In genomic region chr13:97975851-97976550, GRCh38 we compare ENCODE assay signal across 8 cellular contexts. TPM values are rescaled to one million over a fixed set of nuclear protein-coding genes. Genes with fewer than 3 reads are reported as not detected.
DNase-seq lines count a peak whose midpoint lies in the region; ATAC-seq, FAIRE-seq and TF ChIP-seq lines count a peak whose summit lies in the region.

No MANE protein-coding gene starts in this region.

- H3K4me1 Mint-ChIP-seq in Calu3 (ENCODE audit: low read depth, unreplicated experiment) (no peaks in the 10 kb centered on the region), endodermal cell (peaks cover 18% of the 10 kb centered on the region)

- CTCF ChIA-PET in Calu3 (lab: Charles Lee), result no interaction called here

- no peaks in the 10 kb centered on the region for H3K36me3 ChIP-seq in endodermal cell (ENCODE audit: control insufficient read depth, insufficient read depth, low read length)

- peak overlapping the region; percentile 81 for H3K4me3 ChIP-seq in endodermal cell (ENCODE audit: low read length)

- FAIRE-seq in HTR-8/SVneo (lab: Jason Lieb, UNC), result peak; percentile 46

- DNase-seq in Calu3 (peak; percentile 78), HTR-8/SVneo (ENCODE audit: insufficient read length, low spot score) (peak; percentile 81), NOMO-1 treated with DMSO at 0.1 percent for 48 hours (lab: John Stamatoyannopoulos, UW; ENCODE audit: unreplicated experiment) (peak; percentile 84), endodermal cell (peak; percentile 95), mesenteric fat pad (ENCODE audit: low spot score) (peak; percentile 95)
- DNase-seq in activated CD8-positive, alpha-beta memory T cell treated with anti-CD3 and anti-CD28 coated beads, Interleukin-2, amount 50 U/mL, for 24 hours (ENCODE audit: extremely low read depth), result peak; percentile 66
- peak; percentile 84 for DNase-seq in stimulated activated CD8-positive, alpha-beta memory T cell treated with anti-CD3 and anti-CD28 coated beads, Interleukin-15, amount 100 ng/mL, for 24 hours (ENCODE audit: low read depth)

- H3K27me3 Mint-ChIP-seq in Calu3 (ENCODE audit: unreplicated experiment) (no peaks in the 10 kb centered on the region), endodermal cell (ENCODE audit: insufficient read depth) (no peaks in the 10 kb centered on the region)

- no TSS peak for BruUV-seq in Calu3 (replicated peaks; lab: Mats Ljungman, UMichigan)

- 0% methylated on average over 1 to 72 of the region's 72 CpGs for whole genome bisulfite sequencing in endodermal cell (ENCODE audit: insufficient coverage in 1 of 2, insufficient read length in 1 of 2), 2 experiments

- peaks cover 17% of the 10 kb centered on the region for H3K36me3 Mint-ChIP-seq in Calu3 (ENCODE audit: insufficient read depth, unreplicated experiment)
- no peaks in the 10 kb centered on the region for H3K36me3 Mint-ChIP-seq in endodermal cell (ENCODE audit: low read depth)

- no peaks in the 10 kb centered on the region for H3K9me3 ChIP-seq in endodermal cell (ENCODE audit: control insufficient read depth, low read length)

- peak; percentile 86 for ATAC-seq in GM21381 (IDR thresholded peaks at IDR 0.05; ENCODE audit: unreplicated experiment)

- no peak for TF ChIP-seq CTCF in Calu3 (IDR thresholded peaks at IDR 0.05; ENCODE audit: unreplicated experiment)
- no peak for TF ChIP-seq CTCF in endodermal cell (conservative IDR thresholded peaks at IDR 0.05)

- H3K27ac ChIP-seq in endodermal cell (ENCODE audit: low read depth, low read length), result peak overlapping the region; percentile 92

- H3K27ac Mint-ChIP-seq in Calu3 (ENCODE audit: unreplicated experiment) (peak overlapping the region; percentile 53), endodermal cell (peak overlapping the region; percentile 97)

- H3K27me3 ChIP-seq in endodermal cell (ENCODE audit: control insufficient read depth, insufficient read depth, low read length, poor library complexity, severe bottlenecking), result no peaks in the 10 kb centered on the region

- peak overlapping the region; percentile 73 for H3K9ac ChIP-seq in endodermal cell (ENCODE audit: extremely low read depth, low read length, poor library complexity, severe bottlenecking)

- H3K9me3 Mint-ChIP-seq in Calu3 (ENCODE audit: low read depth, unreplicated experiment) (no peaks in the 10 kb centered on the region), endodermal cell (no peaks in the 10 kb centered on the region)

- H3K4me3 Mint-ChIP-seq in Calu3 (ENCODE audit: low read depth, unreplicated experiment), result peak overlapping the region; percentile 86
- H3K4me3 Mint-ChIP-seq in endodermal cell, result peak overlapping the region; percentile 88

- H3K4me1 ChIP-seq in endodermal cell (ENCODE audit: control insufficient read depth, insufficient read depth, low read length), result no peaks in the 10 kb centered on the region

- intact Hi-C loops in Calu3 (cut with micrococcal nuclease; ENCODE audit: unreplicated experiment), result loop anchor here (10.0 kb wide), 1 partner anchor 121 kb away; no protein-coding TSS in a partner anchor

RNA-seq across cellular contexts. Expression of gene IPO5, which starts 22.5 kb away (rescaled TPM):
- 46.3 and 52.2 TPM in 2 replicates for total RNA-seq in Calu3 (2022)
- total RNA-seq in endodermal cell, result 100 to 1,000 TPM; 259 to 280 TPM
- 262 TPM for polyA plus RNA-seq in endodermal cell (2013, experiment 1 of 2)
- polyA plus RNA-seq in endodermal cell (2013, experiment 2 of 2), result 238 TPM
- 113 TPM for total RNA-seq in mesenteric fat pad

Comparison
In these comparisons a context has a peak if more than half of its experiments do, and no peak if none do; other contexts are left out.
1. Peak in every context shown above with its lines: DNase-seq, ATAC-seq, H3K4me3 ChIP-seq and H3K27ac ChIP-seq.